ENCODE assay signal across 22 cellular contexts in the genomic region with DNA sequence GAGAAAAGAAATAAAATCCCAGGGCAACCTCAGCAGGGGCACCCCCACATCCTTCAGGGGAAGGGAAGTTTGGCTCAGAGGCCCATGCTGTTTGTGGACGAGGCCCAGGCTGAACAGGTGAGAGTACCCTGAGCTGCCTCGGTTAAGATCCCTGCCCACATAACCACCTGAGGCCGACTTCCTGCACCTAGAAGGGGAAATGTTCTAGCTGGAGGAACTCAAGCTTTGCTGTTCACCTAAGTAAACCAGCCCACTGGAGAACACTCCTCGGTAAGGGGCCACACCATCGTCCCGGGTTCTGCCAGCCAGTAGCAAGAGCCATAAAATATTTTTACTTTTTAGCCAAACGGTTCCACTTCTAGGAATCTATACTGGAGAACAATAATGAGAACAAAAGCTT.
"Had no signal": no experiment of that assay in that cellular context is flagged by ENCODE, and none has a peak within 500 bp of the region (broad histone marks: within the 10 kb centered on the region; RNA-seq: fewer than 3 reads in every experiment).

No MANE protein-coding gene starts in this region.

- H3K4me1 ChIP-seq: colonic mucosa had no signal

- H3K36me3 Mint-ChIP-seq: natural killer cell had no signal

- H3K9me3 Mint-ChIP-seq: natural killer cell; neural progenitor cell; stimulated activated naive B cell treated with anti-CD40 and anti-IgM and Interleukin-4, amounts not matched to agents 10 μg/mL and 1 μg/mL and 100 μg/mL, for 72 hours had no signal

- H3K9me3 ChIP-seq: colonic mucosa, ovary, sigmoid colon, stomach, thoracic aorta, transverse colon had no signal

- DNase-seq: colonic mucosa; effector CD4-positive, alpha-beta T cell; heart left ventricle; hippocampal formation; left colon; left ventricle myocardium superior; natural killer cell; nucleus accumbens; ovary; sigmoid colon; stimulated activated CD4-positive, alpha-beta T cell treated with anti-CD3 and anti-CD28 coated beads, Interleukin-2, amount 100 ng/mL, for 24 hours; stimulated activated CD4-positive, alpha-beta T cell treated with anti-CD3 and anti-CD28 coated beads, Interleukin-4, amount 100 ng/mL, for 4 hours; stimulated activated naive B cell treated with anti-CD40 and anti-IgM and Interleukin-4, amounts not matched to agents 10 μg/mL and 1 μg/mL and 100 μg/mL, for 72 hours; stomach; substantia nigra; transverse colon had no signal

- ATAC-seq: esophagus mucosa, heart left ventricle, left colon, left ventricle myocardium superior had no signal

- H3K27me3 ChIP-seq: colonic mucosa, heart left ventricle, neural progenitor cell, ovary, right atrium auricular region, sigmoid colon, stomach, transverse colon had no signal

- H3K27me3 Mint-ChIP-seq: stimulated activated naive B cell treated with anti-CD40 and anti-IgM and Interleukin-4, amounts not matched to agents 10 μg/mL and 1 μg/mL and 100 μg/mL, for 72 hours had no signal

- H3K4me3 Mint-ChIP-seq: mesothelial cell of epicardium; natural killer cell; neural progenitor cell; stimulated activated naive B cell treated with anti-CD40 and anti-IgM and Interleukin-4, amounts not matched to agents 10 μg/mL and 1 μg/mL and 100 μg/mL, for 72 hours had no signal

- H3K27ac Mint-ChIP-seq: mesothelial cell of epicardium; neural progenitor cell; stimulated activated naive B cell treated with anti-CD40 and anti-IgM and Interleukin-4, amounts not matched to agents 10 μg/mL and 1 μg/mL and 100 μg/mL, for 72 hours had no signal

- H3K9ac ChIP-seq: neural progenitor cell had no signal

- H3K36me3 ChIP-seq: colonic mucosa, neural progenitor cell, ovary, right atrium auricular region, thoracic aorta, transverse colon had no signal

- H3K27ac ChIP-seq: colonic mucosa, heart left ventricle, neural progenitor cell, ovary, right atrium auricular region, sigmoid colon, skin epidermis, stomach, thoracic aorta, transverse colon had no signal

- H3K4me3 ChIP-seq: colonic mucosa, heart left ventricle, neural progenitor cell, ovary, right atrium auricular region, sigmoid colon, skin epidermis, stomach, thoracic aorta, transverse colon had no signal
